Comparison of ENCODE assay signal across 8 cellular contexts in genomic region chr1:211416246-211416627, GRCh38.
DNase-seq lines count a peak whose midpoint lies in the region; ATAC-seq and TF ChIP-seq lines count a peak whose summit lies in the region.
"Not testable (repeated sequence)": the region's sequence is repeated elsewhere in the genome, so short reads cannot be mapped to it uniquely, and the experiment has no call there.

No MANE protein-coding gene starts in this region.

- peaks cover 15% of the 10 kb centered on the region for H3K4me1 Mint-ChIP-seq in activated naive CD8-positive, alpha-beta T cell treated with anti-CD3 and anti-CD28 coated beads, Interleukin-2, amount 10 ng/mL, durations not matched to agents 7 days and 5 days
- H3K4me1 Mint-ChIP-seq in glutamatergic neuron (ENCODE audit: low read depth, unreplicated experiment), result not testable (repeated sequence)
- peaks cover 22% of the 10 kb centered on the region for H3K4me1 Mint-ChIP-seq in nephron progenitor cell

- peak; percentile 75 for ATAC-seq in activated naive CD8-positive, alpha-beta T cell treated with anti-CD3 and anti-CD28 coated beads, Interleukin-2, amount 10 ng/mL, durations not matched to agents 7 days and 5 days (ENCODE audit: low read depth)

- H3K36me3 Mint-ChIP-seq in activated naive CD8-positive, alpha-beta T cell treated with anti-CD3 and anti-CD28 coated beads, Interleukin-2, amount 10 ng/mL, durations not matched to agents 7 days and 5 days, result not testable (repeated sequence)
- peaks cover 14% of the 10 kb centered on the region for H3K36me3 Mint-ChIP-seq in glutamatergic neuron (ENCODE audit: unreplicated experiment)
- H3K36me3 Mint-ChIP-seq in nephron progenitor cell (ENCODE audit: low read depth), result peaks cover 55% of the 10 kb centered on the region

- not testable (repeated sequence) for TF ChIP-seq EP300 in stomach (IDR thresholded peaks at IDR 0.05)

- TF ChIP-seq POLR2A in stomach (IDR thresholded peaks at IDR 0.05), result not testable (repeated sequence)

- not testable (repeated sequence) for H3K27me3 Mint-ChIP-seq in activated naive CD8-positive, alpha-beta T cell treated with anti-CD3 and anti-CD28 coated beads, Interleukin-2, amount 10 ng/mL, durations not matched to agents 7 days and 5 days; glutamatergic neuron (ENCODE audit: unreplicated experiment)
- H3K27me3 Mint-ChIP-seq in nephron progenitor cell (ENCODE audit: low read depth, poor library complexity), result peaks cover 14% of the 10 kb centered on the region

- H3K27ac Mint-ChIP-seq in activated naive CD8-positive, alpha-beta T cell treated with anti-CD3 and anti-CD28 coated beads, Interleukin-2, amount 10 ng/mL, durations not matched to agents 7 days and 5 days, result peak overlapping the region; percentile 37
- not testable (repeated sequence) for H3K27ac Mint-ChIP-seq in glutamatergic neuron (ENCODE audit: unreplicated experiment)
- peak overlapping the region; percentile 8 for H3K27ac Mint-ChIP-seq in nephron progenitor cell

- H3K4me3 ChIP-seq in GM12864 (ENCODE audit: low read depth, low read length) (peak overlapping the region; percentile 19), H7 (ENCODE audit: insufficient read depth, low read depth, low read length) (peak overlapping the region; percentile 3; the same call in 1 of the 2 replicates), HL-60 (replicated peaks; ENCODE audit: insufficient read depth, low read length) (peak overlapping the region; percentile 26), stomach (peak overlapping the region; percentile 47 to 58 (median 56))

- WGBS in stomach, 5 donors, result 6 to 13% (median 9%) methylated on average over 4 to 43 of the region's 43 CpGs

- intact Hi-C loops in stomach (cut with DNase I; ENCODE audit: low total_unique reads), result not testable (repeated sequence)

- peak overlapping the region; percentile 64 for H3K4me3 Mint-ChIP-seq in activated naive CD8-positive, alpha-beta T cell treated with anti-CD3 and anti-CD28 coated beads, Interleukin-2, amount 10 ng/mL, durations not matched to agents 7 days and 5 days
- H3K4me3 Mint-ChIP-seq in glutamatergic neuron (ENCODE audit: unreplicated experiment) (peak overlapping the region; percentile 89), nephron progenitor cell (peak overlapping the region; percentile 80)

- POLR2A ChIA-PET in activated naive CD8-positive, alpha-beta T cell treated with anti-CD3 and anti-CD28 coated beads, Interleukin-2, amount 10 ng/mL, durations not matched to agents 7 days and 5 days (lab: Charles Lee), result interaction anchor here (1.2 kb wide), 1 partner anchor 86 kb away, joined by 3 read pairs; no protein-coding TSS in a partner anchor

- H3K27ac ChIP-seq in HL-60 (replicated peaks), result not testable (repeated sequence)
- peak overlapping the region in 3 of 5 donors; percentile 80 to 83 (median 82) for H3K27ac ChIP-seq in stomach

- not testable (repeated sequence) for H3K9me3 Mint-ChIP-seq in activated naive CD8-positive, alpha-beta T cell treated with anti-CD3 and anti-CD28 coated beads, Interleukin-2, amount 10 ng/mL, durations not matched to agents 7 days and 5 days; glutamatergic neuron (ENCODE audit: unreplicated experiment)
- peaks cover 58% of the 10 kb centered on the region for H3K9me3 Mint-ChIP-seq in nephron progenitor cell

- not testable (repeated sequence) for DNase-seq in GM12864 (ENCODE audit: low read depth); stomach
- peak; percentile 56 for DNase-seq in H7
- peak in 1 of 2 experiments; percentile 11 for DNase-seq in HL-60 (ENCODE audit: low read depth in 1 of 2, low spot score in 1 of 2)
- peak in 3 of 5 experiments; percentile 14 to 30 (median 25) for DNase-seq in T-helper 2 cell
- peak; percentile 64 for DNase-seq in activated naive CD8-positive, alpha-beta T cell treated with anti-CD3 and anti-CD28 coated beads, Interleukin-2, amount 10 ng/mL, durations not matched to agents 7 days and 5 days
- DNase-seq in glutamatergic neuron, result peak; percentile 46
- DNase-seq in nephron progenitor cell, result peak; percentile 47

- not testable (repeated sequence) for H3K9me3 ChIP-seq in stomach

- H3K36me3 ChIP-seq in H7 (replicated peaks; ENCODE audit: control insufficient read depth, insufficient read depth, low read length); stomach: not testable (repeated sequence)

- H3K27me3 ChIP-seq in H7 (ENCODE audit: control insufficient read depth, insufficient read depth, low read length); HL-60 (ENCODE audit: insufficient read depth, poor library complexity, severe bottlenecking); stomach: not testable (repeated sequence)

- H3K4me1 ChIP-seq in stomach, result peaks cover 0 to 11% (median 3%) of the 10 kb centered on the region in 4 donors

- TF ChIP-seq CTCF in GM12864 (IDR thresholded peaks at IDR 0.05; ENCODE audit: low read depth, low read length, missing control alignments); HL-60 (IDR thresholded peaks at IDR 0.05; ENCODE audit: insufficient read depth, low read length); glutamatergic neuron (IDR thresholded peaks at IDR 0.05; ENCODE audit: partially characterized antibody, unreplicated experiment); nephron progenitor cell (IDR thresholded peaks at IDR 0.05); stomach (IDR thresholded peaks at IDR 0.05): not testable (repeated sequence)

Comparison
In these comparisons a context has a peak if more than half of its experiments do, and no peak if none do; other contexts are left out.
1. H3K4me3 ChIP-seq: peak in every context shown above with its lines; median percentile 56 in stomach; 26 in HL-60; 19 in GM12864; 3 in H7.